Comparison of ENCODE assay signal across 37 cellular contexts in genomic region chr11:126446581-126446980, GRCh38.
"Had no signal": no experiment of that assay in that cellular context is flagged by ENCODE, and none has a peak within 500 bp of the region (broad histone marks: within the 10 kb centered on the region; RNA-seq: fewer than 3 reads in every experiment).

No MANE protein-coding gene starts in this region.

- H3K27me3 ChIP-seq: adrenal gland, ascending aorta, body of pancreas, breast epithelium had no signal

- H3K27ac Mint-ChIP-seq: activated naive CD4-positive, alpha-beta T cell treated with anti-CD3 and anti-CD28 coated beads for 36 hours; activated naive CD4-positive, alpha-beta T cell treated with anti-CD3 and anti-CD28 coated beads, Interleukin-2, amount 10 ng/mL, durations not matched to agents 7 days and 5 days; activated naive CD4-positive, alpha-beta T cell treated with anti-CD3 and anti-CD28 coated beads, Interleukin-2, amount 50 U/mL, for 24 hours; activated naive CD8-positive, alpha-beta T cell; activated naive CD8-positive, alpha-beta T cell treated with anti-CD3 and anti-CD28 coated beads for 36 hours; activated naive CD8-positive, alpha-beta T cell treated with anti-CD3 and anti-CD28 coated beads, Interleukin-2, amount 10 ng/mL, durations not matched to agents 7 days and 5 days; activated naive CD8-positive, alpha-beta T cell treated with anti-CD3 and anti-CD28 coated beads, Interleukin-2, amount 50 U/mL, for 24 hours; activated T-cell treated with anti-CD3 and anti-CD28 coated beads, Interleukin-2, amount 50 U/mL, for 24 hours; activated T-cell treated with anti-CD3 and anti-CD28 coated beads, Interleukin-2, amount 50 U/mL, for 72 hours; activated T-helper 1 cell treated with anti-CD3 and anti-CD28 coated beads, Interleukin-12 subunit alpha, Interleukin-12 subunit beta, Interleukin-2, Interleukin-4 antibody, amounts not matched to agents 30 ng/mL and 10 ng/mL and 1 ng/mL, durations not matched to agents 14 hours and 24 hours and 36 hours; activated T-helper 17 cell treated with anti-CD3 and anti-CD28 coated beads, Interleukin-2, amount 50 U/mL, for 72 hours; activated T-helper 2 cell treated with anti-CD3 and anti-CD28 coated beads, Interferon-gamma antibody, Interleukin-2, Interleukin-4, amounts not matched to agents 10 μg/mL and 5 μg/mL and 100 μg/mL, durations not matched to agents 14 hours and 24 hours and 36 hours; brain had no signal

- H3K9me3 ChIP-seq: adrenal gland, ascending aorta, body of pancreas, breast epithelium had no signal

- H3K27ac ChIP-seq: adrenal gland, ascending aorta, body of pancreas, brain microvascular endothelial cell, breast epithelium, cardiac muscle cell had no signal

- DNase-seq: activated effector memory CD4-positive, alpha-beta T cell treated with anti-CD3 and anti-CD28 coated beads, Interleukin-2, amount 50 U/mL, for 16 hours; activated effector memory CD4-positive, alpha-beta T cell treated with Interleukin-2 at 50 U/mL for 16 hours; activated gamma-delta T cell; activated gamma-delta T cell treated with Interleukin-2 at 50 U/mL for 16 hours; activated naive CD4-positive, alpha-beta T cell; activated naive CD4-positive, alpha-beta T cell treated with anti-CD3 and anti-CD28 coated beads for 36 hours; activated naive CD4-positive, alpha-beta T cell treated with anti-CD3 and anti-CD28 coated beads, Interleukin-2, amount 10 ng/mL, durations not matched to agents 7 days and 5 days; activated naive CD4-positive, alpha-beta T cell treated with anti-CD3 and anti-CD28 coated beads, Interleukin-2, amount 50 U/mL, for 16 hours; activated naive CD4-positive, alpha-beta T cell treated with Interleukin-2 at 50 U/mL for 16 hours; activated naive CD8-positive, alpha-beta T cell treated with anti-CD3 and anti-CD28 coated beads for 36 hours; activated naive CD8-positive, alpha-beta T cell treated with anti-CD3 and anti-CD28 coated beads, Interleukin-2, amount 10 ng/mL, durations not matched to agents 7 days and 5 days; activated naive CD8-positive, alpha-beta T cell treated with anti-CD3 and anti-CD28 coated beads, Interleukin-2, amount 50 U/mL, for 24 hours; activated T-cell treated with anti-CD3 and anti-CD28 coated beads, Interleukin-2, amount 50 U/mL, for 1 hour; activated T-cell treated with anti-CD3 and anti-CD28 coated beads, Interleukin-2, amount 50 U/mL, for 24 hours; activated T-cell treated with anti-CD3 and anti-CD28 coated beads, Interleukin-2, amount 50 U/mL, for 4 hours; activated T-cell treated with anti-CD3 and anti-CD28 coated beads, Interleukin-2, amount 50 U/mL, for 48 hours; activated T-cell treated with anti-CD3 and anti-CD28 coated beads, Interleukin-2, amount 50 U/mL, for 72 hours; adrenal gland; amniotic stem cell; amygdala; anterior cingulate cortex; aorta; body of pancreas; brain microvascular endothelial cell; caudate nucleus; central memory CD4-positive, alpha-beta T cell; cerebellar nuclear complex had no signal

- H3K36me3 Mint-ChIP-seq: activated naive CD4-positive, alpha-beta T cell treated with anti-CD3 and anti-CD28 coated beads, Interleukin-2, amount 50 U/mL, for 24 hours; activated naive CD8-positive, alpha-beta T cell; activated naive CD8-positive, alpha-beta T cell treated with anti-CD3 and anti-CD28 coated beads for 36 hours; activated naive CD8-positive, alpha-beta T cell treated with anti-CD3 and anti-CD28 coated beads, Interleukin-2, amount 10 ng/mL, durations not matched to agents 7 days and 5 days had no signal

- H3K36me3 ChIP-seq: adrenal gland, ascending aorta, brain microvascular endothelial cell, breast epithelium, cardiac muscle cell had no signal

- H3K9me3 Mint-ChIP-seq: activated naive CD4-positive, alpha-beta T cell treated with anti-CD3 and anti-CD28 coated beads, Interleukin-2, amount 50 U/mL, for 24 hours had no signal

- H3K4me3 ChIP-seq: adrenal gland, ascending aorta, body of pancreas, breast epithelium, cardiac muscle cell had no signal

- H3K27me3 Mint-ChIP-seq: activated naive CD4-positive, alpha-beta T cell treated with anti-CD3 and anti-CD28 coated beads, Interleukin-2, amount 50 U/mL, for 24 hours; activated naive CD8-positive, alpha-beta T cell; central memory CD8-positive, alpha-beta T cell had no signal

- H3K4me3 Mint-ChIP-seq: activated naive CD4-positive, alpha-beta T cell treated with anti-CD3 and anti-CD28 coated beads for 36 hours; activated naive CD4-positive, alpha-beta T cell treated with anti-CD3 and anti-CD28 coated beads, Interleukin-2, amount 10 ng/mL, durations not matched to agents 7 days and 5 days; activated naive CD4-positive, alpha-beta T cell treated with anti-CD3 and anti-CD28 coated beads, Interleukin-2, amount 50 U/mL, for 24 hours; activated naive CD8-positive, alpha-beta T cell; activated naive CD8-positive, alpha-beta T cell treated with anti-CD3 and anti-CD28 coated beads for 36 hours; activated naive CD8-positive, alpha-beta T cell treated with anti-CD3 and anti-CD28 coated beads, Interleukin-2, amount 10 ng/mL, durations not matched to agents 7 days and 5 days; activated naive CD8-positive, alpha-beta T cell treated with anti-CD3 and anti-CD28 coated beads, Interleukin-2, amount 50 U/mL, for 24 hours; activated T-cell treated with anti-CD3 and anti-CD28 coated beads, Interleukin-2, amount 50 U/mL, for 24 hours; activated T-cell treated with anti-CD3 and anti-CD28 coated beads, Interleukin-2, amount 50 U/mL, for 4 hours; activated T-cell treated with anti-CD3 and anti-CD28 coated beads, Interleukin-2, amount 50 U/mL, for 72 hours; activated T-helper 1 cell treated with anti-CD3 and anti-CD28 coated beads, Interleukin-12 subunit alpha, Interleukin-12 subunit beta, Interleukin-2, Interleukin-4 antibody, amounts not matched to agents 30 ng/mL and 10 ng/mL and 1 ng/mL, durations not matched to agents 14 hours and 24 hours and 36 hours; activated T-helper 17 cell treated with anti-CD3 and anti-CD28 coated beads, Interleukin-2, amount 50 U/mL, for 72 hours; brain; central memory CD8-positive, alpha-beta T cell had no signal

- H3K4me1 Mint-ChIP-seq: activated naive CD4-positive, alpha-beta T cell treated with anti-CD3 and anti-CD28 coated beads, Interleukin-2, amount 50 U/mL, for 24 hours; activated naive CD8-positive, alpha-beta T cell treated with anti-CD3 and anti-CD28 coated beads for 36 hours; activated naive CD8-positive, alpha-beta T cell treated with anti-CD3 and anti-CD28 coated beads, Interleukin-2, amount 50 U/mL, for 24 hours; central memory CD8-positive, alpha-beta T cell had no signal

- H3K4me1 ChIP-seq: adrenal gland, ascending aorta, body of pancreas, breast epithelium had no signal
